ENCODE assay signal across 25 cellular contexts in the genomic region with DNA sequence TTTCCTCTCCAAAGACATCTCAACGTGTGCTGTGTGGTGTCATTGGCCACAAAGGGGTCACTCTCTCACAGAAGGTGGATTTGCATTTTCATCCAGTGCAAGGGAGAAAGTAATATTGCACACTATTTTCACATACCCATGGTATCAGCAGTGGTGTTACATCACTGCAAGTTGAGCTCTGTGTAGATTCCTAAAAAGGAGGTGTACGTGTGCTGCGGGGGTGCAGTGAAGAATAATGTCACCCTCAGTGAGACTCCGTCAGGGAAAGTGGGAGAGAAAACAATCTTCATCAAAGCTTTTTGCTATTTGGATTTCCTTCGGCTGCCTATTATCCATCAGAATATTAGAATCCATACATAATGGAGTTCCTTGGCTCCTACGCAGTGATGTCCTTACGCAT.
"Had no signal": no experiment of that assay in that cellular context is flagged by ENCODE, and none has a peak within 500 bp of the region (broad histone marks: within the 10 kb centered on the region; RNA-seq: fewer than 3 reads in every experiment).

No MANE protein-coding gene starts in this region.

- H3K9me3 ChIP-seq: left lung, lower lobe of right lung, ovary, suprapubic skin, thoracic aorta, tibial artery, upper lobe of left lung had no signal

- FAIRE-seq: keratinocyte had no signal

- H3K4me3 ChIP-seq: left lung, lower lobe of right lung, ovary, skin epidermis, suprapubic skin, thoracic aorta, tibial artery, upper lobe of left lung had no signal

- ATAC-seq: left colon; left lung; lower lobe of right lung; natural killer cell; right cardiac atrium; sciatic nerve; stimulated activated effector memory CD8-positive, alpha-beta T cell treated with anti-CD3 and anti-CD28 coated beads, Interleukin-12 subunit alpha, Interleukin-12 subunit beta, amount 100 ng/mL, for 72 hours had no signal

- H3K27ac ChIP-seq: left lung, lower lobe of right lung, ovary, skin epidermis, suprapubic skin, thoracic aorta, tibial artery, upper lobe of left lung had no signal

- H3K27me3 ChIP-seq: left lung, ovary, suprapubic skin, tibial artery, upper lobe of left lung had no signal

- H3K4me1 ChIP-seq: left lung, lower lobe of right lung, suprapubic skin, tibial artery, upper lobe of left lung had no signal

- DNase-seq: hippocampal formation; left colon; left lung; lower lobe of right lung; mammary epithelial cell; mesenchymal stem cell; naive B cell; natural killer cell; nephron progenitor cell; ovary; retina; right cardiac atrium; stimulated activated CD4-positive, alpha-beta T cell treated with anti-CD3 and anti-CD28 coated beads, Interleukin-12 subunit alpha, Interleukin-12 subunit beta, amount 100 ng/mL, for 4 hours; stimulated activated CD4-positive, alpha-beta T cell treated with anti-CD3 and anti-CD28 coated beads, Interleukin-15, amount 100 ng/mL, for 24 hours; stimulated activated CD4-positive, alpha-beta T cell treated with anti-CD3 and anti-CD28 coated beads, Interleukin-2, amount 100 ng/mL, for 24 hours; stimulated activated CD4-positive, alpha-beta T cell treated with anti-CD3 and anti-CD28 coated beads, Interleukin-4, amount 100 ng/mL, for 1 hour; stimulated activated naive CD4-positive, alpha-beta T cell; tibial artery; upper lobe of left lung had no signal

- H3K36me3 ChIP-seq: left lung, lower lobe of right lung, ovary, suprapubic skin, thoracic aorta, tibial artery, upper lobe of left lung had no signal
